In the genomic region with DNA sequence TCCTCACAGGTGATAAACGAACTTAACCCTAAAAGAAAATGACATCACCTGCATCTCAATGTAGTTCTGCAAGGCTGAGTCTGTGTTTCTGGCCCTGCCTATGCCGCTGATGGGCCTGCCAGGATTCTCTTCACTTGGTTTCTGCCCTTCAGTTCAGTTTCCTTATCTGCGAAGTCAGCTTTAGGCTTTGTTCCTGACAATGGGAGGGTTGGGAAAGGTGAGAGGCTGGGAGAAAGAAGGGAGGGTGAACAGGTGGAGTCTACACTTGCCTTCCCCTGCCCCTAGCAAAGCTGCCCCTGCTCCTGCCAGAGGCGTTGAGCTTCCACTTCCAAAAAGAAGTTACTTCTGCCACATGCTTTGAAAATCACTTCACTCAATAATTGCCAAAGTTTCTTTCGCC, we compare ENCODE assay signal across 2 cellular contexts.
A peak's percentile ranks its signal among the peaks of the same experiment; 100 is the strongest.
TF ChIP-seq lines count a peak whose summit lies in the region.

No MANE protein-coding gene starts in this region.

TF ChIP-seq in HepG2, 621 proteins besides CTCF, POLR2A, EP300 and RAD21:
- TF ChIP-seq, protein P1, sequence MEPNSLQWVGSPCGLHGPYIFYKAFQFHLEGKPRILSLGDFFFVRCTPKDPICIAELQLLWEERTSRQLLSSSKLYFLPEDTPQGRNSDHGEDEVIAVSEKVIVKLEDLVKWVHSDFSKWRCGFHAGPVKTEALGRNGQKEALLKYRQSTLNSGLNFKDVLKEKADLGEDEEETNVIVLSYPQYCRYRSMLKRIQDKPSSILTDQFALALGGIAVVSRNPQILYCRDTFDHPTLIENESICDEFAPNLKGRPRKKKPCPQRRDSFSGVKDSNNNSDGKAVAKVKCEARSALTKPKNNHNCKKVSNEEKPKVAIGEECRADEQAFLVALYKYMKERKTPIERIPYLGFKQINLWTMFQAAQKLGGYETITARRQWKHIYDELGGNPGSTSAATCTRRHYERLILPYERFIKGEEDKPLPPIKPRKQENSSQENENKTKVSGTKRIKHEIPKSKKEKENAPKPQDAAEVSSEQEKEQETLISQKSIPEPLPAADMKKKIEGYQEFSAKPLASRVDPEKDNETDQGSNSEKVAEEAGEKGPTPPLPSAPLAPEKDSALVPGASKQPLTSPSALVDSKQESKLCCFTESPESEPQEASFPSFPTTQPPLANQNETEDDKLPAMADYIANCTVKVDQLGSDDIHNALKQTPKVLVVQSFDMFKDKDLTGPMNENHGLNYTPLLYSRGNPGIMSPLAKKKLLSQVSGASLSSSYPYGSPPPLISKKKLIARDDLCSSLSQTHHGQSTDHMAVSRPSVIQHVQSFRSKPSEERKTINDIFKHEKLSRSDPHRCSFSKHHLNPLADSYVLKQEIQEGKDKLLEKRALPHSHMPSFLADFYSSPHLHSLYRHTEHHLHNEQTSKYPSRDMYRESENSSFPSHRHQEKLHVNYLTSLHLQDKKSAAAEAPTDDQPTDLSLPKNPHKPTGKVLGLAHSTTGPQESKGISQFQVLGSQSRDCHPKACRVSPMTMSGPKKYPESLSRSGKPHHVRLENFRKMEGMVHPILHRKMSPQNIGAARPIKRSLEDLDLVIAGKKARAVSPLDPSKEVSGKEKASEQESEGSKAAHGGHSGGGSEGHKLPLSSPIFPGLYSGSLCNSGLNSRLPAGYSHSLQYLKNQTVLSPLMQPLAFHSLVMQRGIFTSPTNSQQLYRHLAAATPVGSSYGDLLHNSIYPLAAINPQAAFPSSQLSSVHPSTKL (CRISPR knock-in tag; IDR thresholded peaks at IDR 0.05), result no peak
- TF ChIP-seq SMC3 (IDR thresholded peaks at IDR 0.05; ENCODE audit: low read length) (no peak), ATF7 (IDR thresholded peaks at IDR 0.05) (0 out of 2 replicates have a peak, but pooled peaks have one; percentile 19), ATF7 (CRISPR knock-in tag; IDR thresholded peaks at IDR 0.05) (no peak)

TF ChIP-seq in WTC11, 78 proteins besides CTCF, POLR2A, EP300 and RAD21:
- TF ChIP-seq, protein P2, sequence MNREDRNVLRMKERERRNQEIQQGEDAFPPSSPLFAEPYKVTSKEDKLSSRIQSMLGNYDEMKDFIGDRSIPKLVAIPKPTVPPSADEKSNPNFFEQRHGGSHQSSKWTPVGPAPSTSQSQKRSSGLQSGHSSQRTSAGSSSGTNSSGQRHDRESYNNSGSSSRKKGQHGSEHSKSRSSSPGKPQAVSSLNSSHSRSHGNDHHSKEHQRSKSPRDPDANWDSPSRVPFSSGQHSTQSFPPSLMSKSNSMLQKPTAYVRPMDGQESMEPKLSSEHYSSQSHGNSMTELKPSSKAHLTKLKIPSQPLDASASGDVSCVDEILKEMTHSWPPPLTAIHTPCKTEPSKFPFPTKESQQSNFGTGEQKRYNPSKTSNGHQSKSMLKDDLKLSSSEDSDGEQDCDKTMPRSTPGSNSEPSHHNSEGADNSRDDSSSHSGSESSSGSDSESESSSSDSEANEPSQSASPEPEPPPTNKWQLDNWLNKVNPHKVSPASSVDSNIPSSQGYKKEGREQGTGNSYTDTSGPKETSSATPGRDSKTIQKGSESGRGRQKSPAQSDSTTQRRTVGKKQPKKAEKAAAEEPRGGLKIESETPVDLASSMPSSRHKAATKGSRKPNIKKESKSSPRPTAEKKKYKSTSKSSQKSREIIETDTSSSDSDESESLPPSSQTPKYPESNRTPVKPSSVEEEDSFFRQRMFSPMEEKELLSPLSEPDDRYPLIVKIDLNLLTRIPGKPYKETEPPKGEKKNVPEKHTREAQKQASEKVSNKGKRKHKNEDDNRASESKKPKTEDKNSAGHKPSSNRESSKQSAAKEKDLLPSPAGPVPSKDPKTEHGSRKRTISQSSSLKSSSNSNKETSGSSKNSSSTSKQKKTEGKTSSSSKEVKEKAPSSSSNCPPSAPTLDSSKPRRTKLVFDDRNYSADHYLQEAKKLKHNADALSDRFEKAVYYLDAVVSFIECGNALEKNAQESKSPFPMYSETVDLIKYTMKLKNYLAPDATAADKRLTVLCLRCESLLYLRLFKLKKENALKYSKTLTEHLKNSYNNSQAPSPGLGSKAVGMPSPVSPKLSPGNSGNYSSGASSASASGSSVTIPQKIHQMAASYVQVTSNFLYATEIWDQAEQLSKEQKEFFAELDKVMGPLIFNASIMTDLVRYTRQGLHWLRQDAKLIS (CRISPR knock-in tag; IDR thresholded peaks at IDR 0.05; ENCODE audit: borderline replicate concordance), result no peak
- TF ChIP-seq MYBL2 (CRISPR knock-in tag; IDR thresholded peaks at IDR 0.05) (no peak), IRF1 (CRISPR knock-in tag; IDR thresholded peaks at IDR 0.05) (no peak), TP53 (CRISPR knock-in tag; IDR thresholded peaks at IDR 0.05) (no peak), EMX1 (CRISPR knock-in tag; IDR thresholded peaks at IDR 0.05) (no peak), SP1 (CRISPR knock-in tag; conservative IDR thresholded peaks at IDR 0.05) (no peak), RELA (CRISPR knock-in tag; IDR thresholded peaks at IDR 0.05; ENCODE audit: borderline replicate concordance) (no peak), PREB (CRISPR knock-in tag; IDR thresholded peaks at IDR 0.05; ENCODE audit: borderline replicate concordance) (no peak), SMAD3 (CRISPR knock-in tag; IDR thresholded peaks at IDR 0.05; ENCODE audit: borderline replicate concordance) (no peak), PRRX2 (CRISPR knock-in tag; IDR thresholded peaks at IDR 0.05) (no peak), KAT7 (CRISPR knock-in tag; IDR thresholded peaks at IDR 0.05; ENCODE audit: borderline replicate concordance) (no peak), ZNF138 (CRISPR knock-in tag; conservative IDR thresholded peaks at IDR 0.05) (no peak), GTF2I (CRISPR knock-in tag; conservative IDR thresholded peaks at IDR 0.05) (no peak), ZNF396 (CRISPR knock-in tag; IDR thresholded peaks at IDR 0.05; ENCODE audit: borderline replicate concordance) (no peak), RORB (CRISPR knock-in tag; IDR thresholded peaks at IDR 0.05) (no peak)
